Comparison of ENCODE assay signal across 26 cellular contexts in genomic region chr5:74786851-74787250, GRCh38.
"Had no signal": no experiment of that assay in that cellular context is flagged by ENCODE, and none has a peak within 500 bp of the region (broad histone marks: within the 10 kb centered on the region; RNA-seq: fewer than 3 reads in every experiment).

No MANE protein-coding gene starts in this region.

- H3K27me3 Mint-ChIP-seq: activated B cell treated with CpG ODN at 0.5 μM for 24 hours; activated CD4-positive, alpha-beta T cell treated with anti-CD3 and anti-CD28 coated beads for 36 hours; activated naive CD8-positive, alpha-beta T cell treated with anti-CD3 and anti-CD28 coated beads for 36 hours; naive thymus-derived CD4-positive, alpha-beta T cell; progenitor cell of endocrine pancreas; stimulated activated naive CD8-positive, alpha-beta T cell treated with anti-CD3 and anti-CD28 coated beads, Interleukin-15, Interleukin-2, amounts not matched to agents 100 ng/mL and 50 ng/mL, for 24 hours had no signal

- DNase-seq: activated B cell treated with CpG ODN at 0.5 μM for 24 hours; activated CD4-positive, alpha-beta T cell treated with anti-CD3 and anti-CD28 coated beads for 36 hours; activated CD8-positive, alpha-beta T cell treated with anti-CD3 and anti-CD28 coated beads, Interleukin-2, amount 10 ng/mL, durations not matched to agents 7 days and 5 days; activated effector memory CD4-positive, alpha-beta T cell treated with anti-CD3 and anti-CD28 coated beads, Interleukin-2, amount 50 U/mL, for 16 hours; activated naive CD4-positive, alpha-beta T cell treated with anti-CD3 and anti-CD28 coated beads for 36 hours; activated naive CD8-positive, alpha-beta T cell treated with anti-CD3 and anti-CD28 coated beads for 36 hours; activated T-cell treated with anti-CD3 and anti-CD28 coated beads for 4 hours; adrenal gland; aorta; body of pancreas; effector CD8-positive, alpha-beta T cell; erythroblast; hippocampal formation; midbrain; naive thymus-derived CD4-positive, alpha-beta T cell; ovary; stimulated activated CD4-positive, alpha-beta T cell treated with anti-CD3 and anti-CD28 coated beads, Interleukin-4, amount 100 ng/mL, for 24 hours; T-helper 2 cell; upper lobe of left lung had no signal

- H3K4me3 ChIP-seq: adrenal gland, body of pancreas, gastroesophageal sphincter, ovary, skin epidermis, thoracic aorta, upper lobe of left lung had no signal

- H3K27ac Mint-ChIP-seq: activated B cell treated with CpG ODN at 0.5 μM for 24 hours; activated CD4-positive, alpha-beta T cell treated with anti-CD3 and anti-CD28 coated beads for 36 hours; activated CD8-positive, alpha-beta T cell treated with anti-CD3 and anti-CD28 coated beads, Interleukin-2, amount 10 ng/mL, durations not matched to agents 7 days and 5 days; activated naive CD4-positive, alpha-beta T cell treated with anti-CD3 and anti-CD28 coated beads for 36 hours; activated naive CD8-positive, alpha-beta T cell treated with anti-CD3 and anti-CD28 coated beads for 36 hours; progenitor cell of endocrine pancreas; stimulated activated effector memory CD8-positive, alpha-beta T cell treated with anti-CD3 and anti-CD28 coated beads, Interleukin-12 subunit alpha, Interleukin-12 subunit beta, amount 100 ng/mL, for 72 hours; stimulated activated naive CD8-positive, alpha-beta T cell treated with anti-CD3 and anti-CD28 coated beads, Interleukin-15, Interleukin-2, amounts not matched to agents 100 ng/mL and 50 ng/mL, for 24 hours had no signal

- H3K9me3 Mint-ChIP-seq: activated B cell treated with CpG ODN at 0.5 μM for 24 hours; activated naive CD4-positive, alpha-beta T cell treated with anti-CD3 and anti-CD28 coated beads for 36 hours; activated naive CD8-positive, alpha-beta T cell treated with anti-CD3 and anti-CD28 coated beads for 36 hours; naive thymus-derived CD4-positive, alpha-beta T cell; stimulated activated effector memory CD8-positive, alpha-beta T cell treated with anti-CD3 and anti-CD28 coated beads, Interleukin-12 subunit alpha, Interleukin-12 subunit beta, amount 100 ng/mL, for 72 hours; stimulated activated naive CD8-positive, alpha-beta T cell treated with anti-CD3 and anti-CD28 coated beads, Interleukin-15, Interleukin-2, amounts not matched to agents 100 ng/mL and 50 ng/mL, for 24 hours had no signal

- H3K27ac ChIP-seq: adrenal gland, body of pancreas, gastroesophageal sphincter, ovary, skin epidermis, thoracic aorta, upper lobe of left lung had no signal

- H3K4me1 Mint-ChIP-seq: activated B cell treated with CpG ODN at 0.5 μM for 24 hours; activated CD4-positive, alpha-beta T cell treated with anti-CD3 and anti-CD28 coated beads for 36 hours; activated naive CD8-positive, alpha-beta T cell treated with anti-CD3 and anti-CD28 coated beads for 36 hours; naive thymus-derived CD4-positive, alpha-beta T cell; stimulated activated effector memory CD8-positive, alpha-beta T cell treated with anti-CD3 and anti-CD28 coated beads, Interleukin-12 subunit alpha, Interleukin-12 subunit beta, amount 100 ng/mL, for 72 hours had no signal

- H3K4me3 Mint-ChIP-seq: activated B cell treated with CpG ODN at 0.5 μM for 24 hours; activated CD4-positive, alpha-beta T cell treated with anti-CD3 and anti-CD28 coated beads for 36 hours; activated CD8-positive, alpha-beta T cell treated with anti-CD3 and anti-CD28 coated beads, Interleukin-2, amount 10 ng/mL, durations not matched to agents 7 days and 5 days; activated naive CD4-positive, alpha-beta T cell treated with anti-CD3 and anti-CD28 coated beads for 36 hours; activated naive CD8-positive, alpha-beta T cell treated with anti-CD3 and anti-CD28 coated beads for 36 hours; naive thymus-derived CD4-positive, alpha-beta T cell; stimulated activated effector memory CD8-positive, alpha-beta T cell treated with anti-CD3 and anti-CD28 coated beads, Interleukin-12 subunit alpha, Interleukin-12 subunit beta, amount 100 ng/mL, for 72 hours; stimulated activated naive CD8-positive, alpha-beta T cell treated with anti-CD3 and anti-CD28 coated beads, Interleukin-15, Interleukin-2, amounts not matched to agents 100 ng/mL and 50 ng/mL, for 24 hours had no signal

- ATAC-seq: activated CD4-positive, alpha-beta T cell treated with anti-CD3 and anti-CD28 coated beads for 36 hours; activated CD8-positive, alpha-beta T cell treated with anti-CD3 and anti-CD28 coated beads, Interleukin-2, amount 10 ng/mL, durations not matched to agents 7 days and 5 days; body of pancreas; gastroesophageal sphincter; naive thymus-derived CD4-positive, alpha-beta T cell; sciatic nerve; stimulated activated effector memory CD8-positive, alpha-beta T cell treated with anti-CD3 and anti-CD28 coated beads, Interleukin-12 subunit alpha, Interleukin-12 subunit beta, amount 100 ng/mL, for 72 hours had no signal
